ENCODE assay signal across 8 cellular contexts in genomic region chr11:33699515-33700424, GRCh38. TPM values are rescaled to one million over a fixed set of nuclear protein-coding genes. Genes with fewer than 3 reads are reported as not detected.
A peak's percentile ranks its signal among the peaks of the same experiment; 100 is the strongest.
DNase-seq lines count a peak whose midpoint lies in the region; ATAC-seq, FAIRE-seq and TF ChIP-seq lines count a peak whose summit lies in the region.

No MANE protein-coding gene starts in this region.

- H3K27ac ChIP-seq in SU-DHL-6 (ENCODE audit: low read depth, low read length) (no peak overlapping the region), foreskin keratinocyte (peak overlapping the region; percentile 38)

- H3K4me2 ChIP-seq in SU-DHL-6 (ENCODE audit: low read depth, low read length, poor library complexity, severe bottlenecking): peak overlapping the region; percentile 56

- no peaks in the 10 kb centered on the region for H3F3A ChIP-seq in SU-DHL-6 (ENCODE audit: insufficient read depth)

- no peaks in the 10 kb centered on the region for H4K20me1 ChIP-seq in SU-DHL-6 (ENCODE audit: low read depth, low read length)

- H3K79me2 ChIP-seq in SU-DHL-6 (ENCODE audit: insufficient read depth, low read length): no peaks in the 10 kb centered on the region

- peaks cover 45% of the 10 kb centered on the region for H3K4me1 ChIP-seq in foreskin keratinocyte

- peak; percentile 19 for DNase-seq in GM12892 (ENCODE audit: insufficient read length)
- DNase-seq in foreskin keratinocyte: no peak
- DNase-seq in retina: peak; percentile 44
- DNase-seq in DMS79 (lab: John Stamatoyannopoulos, UW): no peak
- no peak for DNase-seq in epidermal melanocyte (ENCODE audit: insufficient read length, low spot score)

- no peaks in the 10 kb centered on the region for H3K9me3 ChIP-seq in SU-DHL-6 (ENCODE audit: insufficient read depth, low read length)

- H3K9ac ChIP-seq in SU-DHL-6 (ENCODE audit: low read length): no peak overlapping the region

- FAIRE-seq in GM12892 (lab: Jason Lieb, UNC): no peak

- no peak overlapping the region for H2AFZ ChIP-seq in SU-DHL-6 (ENCODE audit: low read depth, low read length, severe bottlenecking)

- no peaks in the 10 kb centered on the region for H3K36me3 ChIP-seq in SU-DHL-6 (ENCODE audit: low read length)

- TF ChIP-seq POLR2A in GM12892 (IDR thresholded peaks at IDR 0.05; ENCODE audit: low read depth, low read length): no peak

- no peaks in the 10 kb centered on the region for H3K9me2 ChIP-seq in SU-DHL-6 (replicated peaks; ENCODE audit: insufficient read depth, low read length)

- no peak for ATAC-seq in foreskin keratinocyte
- no peak for ATAC-seq in HG02885 (IDR thresholded peaks at IDR 0.05; ENCODE audit: poor library complexity, unreplicated experiment)
- ATAC-seq in HG02981 (IDR thresholded peaks at IDR 0.05; ENCODE audit: unreplicated experiment): no peak

- H3K27me3 ChIP-seq in SU-DHL-6 (ENCODE audit: low read length) (no peaks in the 10 kb centered on the region), foreskin keratinocyte (no peaks in the 10 kb centered on the region)

- TF ChIP-seq CTCF in SU-DHL-6 (IDR thresholded peaks at IDR 0.05; ENCODE audit: insufficient read depth, low read length, poor library complexity, severe bottlenecking) (no peak), foreskin keratinocyte (conservative IDR thresholded peaks at IDR 0.05) (no peak)

- no peak overlapping the region for H3K4me3 ChIP-seq in SU-DHL-6 (ENCODE audit: insufficient read depth, low read length, poor library complexity, severe bottlenecking)

RNA-seq across cellular contexts. Expression of gene C11orf91, which starts 0.9 kb away (rescaled TPM):
- polyA plus RNA-seq in GM12892 (2012; ENCODE audit: missing spikeins): not detected
- total RNA-seq in foreskin keratinocyte: 0.18 and 0.41 TPM in 2 replicates
- polyA plus RNA-seq in foreskin keratinocyte: 0.20 and 0.50 TPM in 2 replicates

RNA-seq across cellular contexts. Expression of gene CD59, which starts 36.5 kb away (rescaled TPM):
- 175 TPM for polyA plus RNA-seq in GM12892 (2012; ENCODE audit: missing spikeins)
- 670 and 816 TPM in 2 replicates for total RNA-seq in foreskin keratinocyte
- polyA plus RNA-seq in foreskin keratinocyte: 645 and 724 TPM in 2 replicates

Comparison
In these comparisons a context has a peak if more than half of its experiments do, and no peak if none do; other contexts are left out.
1. DNase-seq: peak in GM12892 (single experiment) and retina (single experiment); none in foreskin keratinocyte (0 of 2), DMS79 (single experiment) and epidermal melanocyte (single experiment).